In the genomic region with DNA sequence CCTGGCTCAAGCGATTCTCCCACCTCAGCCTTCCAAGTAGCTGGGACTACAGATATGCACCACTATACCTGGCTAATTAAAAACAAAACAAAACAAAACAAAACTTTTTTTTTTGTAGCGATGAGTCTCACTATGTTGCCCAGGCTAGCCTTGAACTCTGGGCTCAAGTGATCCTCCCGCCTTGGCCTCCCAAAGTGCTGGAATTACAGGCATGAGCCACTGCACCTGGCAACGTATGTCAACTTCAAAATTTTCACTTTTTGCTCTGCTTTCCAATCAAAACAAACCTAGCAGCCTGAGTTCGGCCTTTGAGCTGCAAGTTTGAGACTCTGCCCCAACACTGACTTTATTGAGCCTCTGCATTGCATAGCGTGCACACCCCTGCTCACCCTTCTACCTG, we compare ENCODE assay signal across 1 cellular context.
TF ChIP-seq lines count a peak whose summit lies in the region.

No MANE protein-coding gene starts in this region.

TF ChIP-seq in HepG2, 621 proteins besides CTCF, POLR2A, EP300 and RAD21:
- TF ChIP-seq, protein P1, sequence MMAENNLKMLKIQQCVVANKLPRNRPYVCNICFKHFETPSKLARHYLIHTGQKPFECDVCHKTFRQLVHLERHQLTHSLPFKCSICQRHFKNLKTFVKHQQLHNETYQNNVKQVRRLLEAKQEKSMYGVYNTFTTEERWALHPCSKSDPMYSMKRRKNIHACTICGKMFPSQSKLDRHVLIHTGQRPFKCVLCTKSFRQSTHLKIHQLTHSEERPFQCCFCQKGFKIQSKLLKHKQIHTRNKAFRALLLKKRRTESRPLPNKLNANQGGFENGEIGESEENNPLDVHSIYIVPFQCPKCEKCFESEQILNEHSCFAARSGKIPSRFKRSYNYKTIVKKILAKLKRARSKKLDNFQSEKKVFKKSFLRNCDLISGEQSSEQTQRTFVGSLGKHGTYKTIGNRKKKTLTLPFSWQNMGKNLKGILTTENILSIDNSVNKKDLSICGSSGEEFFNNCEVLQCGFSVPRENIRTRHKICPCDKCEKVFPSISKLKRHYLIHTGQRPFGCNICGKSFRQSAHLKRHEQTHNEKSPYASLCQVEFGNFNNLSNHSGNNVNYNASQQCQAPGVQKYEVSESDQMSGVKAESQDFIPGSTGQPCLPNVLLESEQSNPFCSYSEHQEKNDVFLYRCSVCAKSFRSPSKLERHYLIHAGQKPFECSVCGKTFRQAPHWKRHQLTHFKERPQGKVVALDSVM (CRISPR knock-in tag; IDR thresholded peaks at IDR 0.05), result peak; percentile 86
- TF ChIP-seq ZNF121 (CRISPR knock-in tag; IDR thresholded peaks at IDR 0.05) (peak; percentile 63), ZC3H4 (CRISPR knock-in tag; IDR thresholded peaks at IDR 0.05; ENCODE audit: borderline replicate concordance) (no peak), TEAD3 (CRISPR knock-in tag; optimal IDR thresholded peaks at IDR 0.05; ENCODE audit: borderline replicate concordance) (peak; percentile 11)
- TF ChIP-seq, protein P2, sequence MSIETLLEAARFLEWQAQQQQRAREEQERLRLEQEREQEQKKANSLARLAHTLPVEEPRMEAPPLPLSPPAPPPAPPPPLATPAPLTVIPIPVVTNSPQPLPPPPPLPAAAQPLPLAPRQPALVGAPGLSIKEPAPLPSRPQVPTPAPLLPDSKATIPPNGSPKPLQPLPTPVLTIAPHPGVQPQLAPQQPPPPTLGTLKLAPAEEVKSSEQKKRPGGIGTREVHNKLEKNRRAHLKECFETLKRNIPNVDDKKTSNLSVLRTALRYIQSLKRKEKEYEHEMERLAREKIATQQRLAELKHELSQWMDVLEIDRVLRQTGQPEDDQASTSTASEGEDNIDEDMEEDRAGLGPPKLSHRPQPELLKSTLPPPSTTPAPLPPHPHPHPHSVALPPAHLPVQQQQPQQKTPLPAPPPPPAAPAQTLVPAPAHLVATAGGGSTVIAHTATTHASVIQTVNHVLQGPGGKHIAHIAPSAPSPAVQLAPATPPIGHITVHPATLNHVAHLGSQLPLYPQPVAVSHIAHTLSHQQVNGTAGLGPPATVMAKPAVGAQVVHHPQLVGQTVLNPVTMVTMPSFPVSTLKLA (IDR thresholded peaks at IDR 0.05), result no peak
TF ChIP-seq in HepG2: peak in this region for 3.
